ENCODE assay signal across 8 cellular contexts in genomic region chr15:74432968-74433591, GRCh38. TPM values are rescaled to one million over a fixed set of nuclear protein-coding genes. Genes with fewer than 3 reads are reported as not detected.
DNase-seq lines count a peak whose midpoint lies in the region; ATAC-seq and TF ChIP-seq lines count a peak whose summit lies in the region.

No MANE protein-coding gene starts in this region.

- peaks cover 64 to 77% (median 72%) of the 10 kb centered on the region in 10 experiments for H3K4me1 ChIP-seq in BLaER1 treated with 17β-estradiol and CSF1 and Interleukin-3, amounts not matched to agents 10 nM and 100 nM
- H3K4me1 ChIP-seq in iPS DF 6.9 (ENCODE audit: control insufficient read depth, insufficient read depth, low read length) (0 out of 2 replicates have a peak, but pooled peaks cover 2% of the 10 kb centered on the region), stomach (peaks cover 18 to 34% (median 23%) of the 10 kb centered on the region in 4 donors)

- peak overlapping the region; percentile 69 to 85 (median 80) for H3K9ac ChIP-seq in BLaER1 treated with 17β-estradiol and CSF1 and Interleukin-3, amounts not matched to agents 10 nM and 100 nM

- peaks cover 3 to 7% of the 10 kb centered on the region in 2 donors for H3K36me3 Mint-ChIP-seq in activated T-cell treated with anti-CD3 and anti-CD28 coated beads, Interleukin-2, amount 50 U/mL, for 72 hours (ENCODE audit: insufficient read depth in 2 of 2)

- no peak for TF ChIP-seq EP300 in stomach (IDR thresholded peaks at IDR 0.05)

- no peaks in the 10 kb centered on the region for H3K9me3 Mint-ChIP-seq in activated T-cell treated with anti-CD3 and anti-CD28 coated beads, Interleukin-2, amount 50 U/mL, for 72 hours

- H3K9me3 ChIP-seq in BLaER1 treated with 17β-estradiol and CSF1 and Interleukin-3, amounts not matched to agents 10 nM and 100 nM (replicated peaks in 1 of 11) = no peaks in the 10 kb centered on the region
- H3K9me3 ChIP-seq in iPS DF 6.9 (ENCODE audit: control insufficient read depth, insufficient read depth, low read length) (no peaks in the 10 kb centered on the region), stomach (no peaks in the 10 kb centered on the region)

- H3K4me3 Mint-ChIP-seq in activated T-cell treated with anti-CD3 and anti-CD28 coated beads, Interleukin-2, amount 50 U/mL, for 72 hours = peak overlapping the region; percentile 80 to 95

- H3K4me2 ChIP-seq in BLaER1 treated with 17β-estradiol and CSF1 and Interleukin-3, amounts not matched to agents 10 nM and 100 nM = peak overlapping the region; percentile 85 to 99 (median 93)

- H3K27ac Mint-ChIP-seq in activated T-cell treated with anti-CD3 and anti-CD28 coated beads, Interleukin-2, amount 50 U/mL, for 72 hours = no peak overlapping the region

- intact Hi-C loops in stomach (cut with DNase I; ENCODE audit: low total_unique reads) = no loop called here

- TF ChIP-seq CTCF in stomach (IDR thresholded peaks at IDR 0.05) = no peak

- peaks cover 72% of the 10 kb centered on the region for H3K4me1 Mint-ChIP-seq in activated T-cell treated with anti-CD3 and anti-CD28 coated beads, Interleukin-2, amount 50 U/mL, for 72 hours (ENCODE audit: low read depth)

- no peaks in the 10 kb centered on the region for H3K27me3 Mint-ChIP-seq in activated T-cell treated with anti-CD3 and anti-CD28 coated beads, Interleukin-2, amount 50 U/mL, for 72 hours (ENCODE audit: low read depth)

- H3K36me3 ChIP-seq in BLaER1 treated with 17β-estradiol and CSF1 and Interleukin-3, amounts not matched to agents 10 nM and 100 nM = no peaks in the 10 kb centered on the region
- H3K36me3 ChIP-seq in iPS DF 6.9 (ENCODE audit: control insufficient read depth, insufficient read depth, low read length) = no peaks in the 10 kb centered on the region; the same call in 1 of the 2 replicates
- no peaks in the 10 kb centered on the region for H3K36me3 ChIP-seq in stomach

- no peak for TF ChIP-seq POLR2A in stomach (IDR thresholded peaks at IDR 0.05)

- peak; percentile 8 for ATAC-seq in HG02571 (IDR thresholded peaks at IDR 0.05; ENCODE audit: unreplicated experiment)
- no peak for ATAC-seq in activated T-cell treated with anti-CD3 and anti-CD28 coated beads, Interleukin-2, amount 50 U/mL, for 72 hours (replicated peaks in 1 of 2)

- H3K27me3 ChIP-seq in BLaER1 treated with 17β-estradiol and CSF1 and Interleukin-3, amounts not matched to agents 10 nM and 100 nM = peaks cover 15 to 37% (median 31%) of the 10 kb centered on the region in 11 experiments
- H3K27me3 ChIP-seq in iPS DF 6.9 (ENCODE audit: control insufficient read depth, insufficient read depth, low read length) = no peaks in the 10 kb centered on the region; the same call in 1 of the 2 replicates
- H3K27me3 ChIP-seq in stomach = peaks cover 0 to 46% (median 15%) of the 10 kb centered on the region in 3 donors

- peak in 1 of 2 donors; percentile 18 for DNase-seq in activated T-cell treated with anti-CD3 and anti-CD28 coated beads, Interleukin-2, amount 50 U/mL, for 72 hours
- DNase-seq in iPS DF 6.9 (ENCODE audit: low read depth, low spot score) = no peak
- no peak for DNase-seq in stomach
- no peak for DNase-seq in NCI-H2196 (lab: John Stamatoyannopoulos, UW; ENCODE audit: unreplicated experiment)
- DNase-seq in foreskin melanocyte = no peak
- DNase-seq in dermis blood vessel endothelial cell = no peak

- peak overlapping the region; percentile 34 to 84 (median 74); a peak in 21 of 22 replicates for H3K27ac ChIP-seq in BLaER1 treated with 17β-estradiol and CSF1 and Interleukin-3, amounts not matched to agents 10 nM and 100 nM
- no peak overlapping the region for H3K27ac ChIP-seq in iPS DF 6.9 (ENCODE audit: low read length)
- peak overlapping the region; percentile 69 to 80 (median 72) for H3K27ac ChIP-seq in stomach

- H4K20me1 ChIP-seq in BLaER1 treated with 17β-estradiol and CSF1 and Interleukin-3, amounts not matched to agents 10 nM and 100 nM = peaks cover 0 to 52% (median 23%) of the 10 kb centered on the region in 11 experiments; a peak in 15 of 22 replicates

- H3K4me3 ChIP-seq in BLaER1 treated with 17β-estradiol and CSF1 and Interleukin-3, amounts not matched to agents 10 nM and 100 nM = peak overlapping the region; percentile 58 to 90 (median 78)
- H3K4me3 ChIP-seq in iPS DF 6.9 (ENCODE audit: low read length) (peak overlapping the region; percentile 86), stomach (peak overlapping the region; percentile 69 to 83 (median 74))

- no CpG with 5 or more reads among the region's 64 CpGs for WGBS in iPS DF 6.9 (ENCODE audit: insufficient coverage, insufficient read length)
- 0 to 2% (median 1%) methylated on average over 13 to 64 of the region's 64 CpGs for WGBS in stomach, 5 donors

RNA-seq across cellular contexts. Expression of gene SEMA7A, which starts 0.7 kb away (rescaled TPM):
- 10 to 100 TPM; 46.7 to 57.1 TPM for total RNA-seq in activated T-cell treated with anti-CD3 and anti-CD28 coated beads, Interleukin-2, amount 50 U/mL, for 72 hours
- 1 to 10 TPM in 3 of 5 donors, not detected in 2; 1.3 to 2.9 (median 2.5) TPM for total RNA-seq in stomach
- polyA plus RNA-seq in stomach = 1 to 10 TPM in 2 of 3 donors, under 1 TPM in 1; 0.31 to 3.5 (median 1.7) TPM
- 0.51 and 2.2 TPM in 2 replicates for total RNA-seq in dermis blood vessel endothelial cell

RNA-seq across cellular contexts. Expression of gene UBL7, which starts 27.9 kb away (rescaled TPM):
- 10 to 100 TPM; 47.8 to 55.1 TPM for total RNA-seq in activated T-cell treated with anti-CD3 and anti-CD28 coated beads, Interleukin-2, amount 50 U/mL, for 72 hours
- total RNA-seq in stomach = 100 to 1,000 TPM in 1 of 5 donors, 10 to 100 TPM in 3, 1 to 10 TPM in 1; 2.0 to 131 (median 31.2) TPM
- 10 to 100 TPM; 33.0 to 46.3 (median 38.5) TPM for polyA plus RNA-seq in stomach
- total RNA-seq in dermis blood vessel endothelial cell = 36.4 and 43.1 TPM in 2 replicates

Comparison
In these comparisons a context has a peak if more than half of its experiments do, and no peak if none do; other contexts are left out.
1. RNA of gene SEMA7A, which starts 0.7 kb away (total RNA-seq): 46.7 to 57.1 TPM in activated T-cell treated with anti-CD3 and anti-CD28 coated beads, Interleukin-2, amount 50 U/mL, for 72 hours; 0.51 to 2.2 TPM in dermis blood vessel endothelial cell and 1.3 to 2.9 TPM in stomach; every median in the first group is over 10 times any median in the second.
2. Peak in every context shown above with its lines, with median percentiles within 50 percentile points of each other: H3K4me3 ChIP-seq.